ENCODE assay signal across 1 cellular context in genomic region chr3:9409981-9410849, GRCh38.
TF ChIP-seq lines count a peak whose summit lies in the region.

No MANE protein-coding gene starts in this region.

TF ChIP-seq in K562, 482 proteins besides CTCF, POLR2A, EP300 and RAD21 (continued from another document and continues in another):
- TF ChIP-seq E2F8 (IDR thresholded peaks at IDR 0.05; ENCODE audit: low read depth, partially characterized antibody) = no peak
- TF ChIP-seq DMBX1 (CRISPR knock-in tag; IDR thresholded peaks at IDR 0.05; ENCODE audit: borderline replicate concordance) = peak; percentile 35; the same call in 1 of the 2 replicates
- TF ChIP-seq BHLHE40 (IDR thresholded peaks at IDR 0.05; ENCODE audit: low read length) = 0 out of 2 replicates have a peak, but pooled peaks have one; percentile 52
- no peak for TF ChIP-seq ZNF143 (CRISPR knock-in tag; IDR thresholded peaks at IDR 0.05)
- TF ChIP-seq NR1H2 (CRISPR knock-in tag; IDR thresholded peaks at IDR 0.05) = no peak
- no peak for TF ChIP-seq GTF2B (IDR thresholded peaks at IDR 0.05; ENCODE audit: extremely low read depth, insufficient read length)
- no peak for TF ChIP-seq ZBTB11 (CRISPR knock-in tag; IDR thresholded peaks at IDR 0.05)
- TF ChIP-seq CXXC5 (CRISPR knock-in tag; IDR thresholded peaks at IDR 0.05) = peak; percentile 51
- TF ChIP-seq YBX1 (IDR thresholded peaks at IDR 0.05) = no peak
- TF ChIP-seq TFAM (CRISPR knock-in tag; conservative IDR thresholded peaks at IDR 0.05) = no peak
- no peak for TF ChIP-seq POLR2AphosphoS2 (IDR thresholded peaks at IDR 0.05; ENCODE audit: low read length)
- TF ChIP-seq ARID3A (IDR thresholded peaks at IDR 0.05; ENCODE audit: borderline replicate concordance, low read depth, low read length) = 0 out of 2 replicates have a peak, but pooled peaks have one; percentile 7
- no peak for TF ChIP-seq NR3C1 (CRISPR knock-in tag; IDR thresholded peaks at IDR 0.05)
- TF ChIP-seq HDAC8 (tag; IDR thresholded peaks at IDR 0.05) = no peak
- no peak for TF ChIP-seq ZBTB1 (CRISPR knock-in tag; IDR thresholded peaks at IDR 0.05; ENCODE audit: borderline replicate concordance, low read depth)
- no peak for TF ChIP-seq ZNF436 (CRISPR knock-in tag; IDR thresholded peaks at IDR 0.05)
- no peak for TF ChIP-seq FOXP1 (CRISPR knock-in tag; IDR thresholded peaks at IDR 0.05)
- TF ChIP-seq SOX6 (IDR thresholded peaks at IDR 0.05) = peak; percentile 82
- no peak for TF ChIP-seq ZNF830 (CRISPR knock-in tag; IDR thresholded peaks at IDR 0.05)
- no peak for TF ChIP-seq BACH1 (tag; IDR thresholded peaks at IDR 0.05)
- TF ChIP-seq BRF1 (IDR thresholded peaks at IDR 0.05; ENCODE audit: borderline replicate concordance, extremely low read depth, insufficient read length) = no peak
- 0 out of 2 replicates have a peak, but pooled peaks have one; percentile 8 for TF ChIP-seq ZNF780A (CRISPR knock-in tag; IDR thresholded peaks at IDR 0.05)
- no peak for TF ChIP-seq ZC3H8 (IDR thresholded peaks at IDR 0.05)
- no peak for TF ChIP-seq GABPB2 (CRISPR knock-in tag; conservative IDR thresholded peaks at IDR 0.05)
- TF ChIP-seq HNRNPH1 (optimal IDR thresholded peaks at IDR 0.05; ENCODE audit: low read depth, low read length) = no peak
- TF ChIP-seq ADNP (tag; IDR thresholded peaks at IDR 0.05) = no peak
- no peak for TF ChIP-seq SMARCB1 (IDR thresholded peaks at IDR 0.05; ENCODE audit: insufficient read length, low read depth)
- no peak for TF ChIP-seq ZNF140 (CRISPR knock-in tag; IDR thresholded peaks at IDR 0.05)
- TF ChIP-seq RFX5 (IDR thresholded peaks at IDR 0.05; ENCODE audit: low read depth, low read length) = no peak
- TF ChIP-seq DNMT1 (IDR thresholded peaks at IDR 0.05) = no peak
- no peak for TF ChIP-seq MNT (conservative IDR thresholded peaks at IDR 0.05)
- no peak for TF ChIP-seq IRF9 (tag; IDR thresholded peaks at IDR 0.05)
- TF ChIP-seq TBL1XR1 (IDR thresholded peaks at IDR 0.05; ENCODE audit: low read length in 2 of 2) = 0 out of 4 replicates have a peak, but pooled peaks of 1 of the 2 experiments have one; percentile 6
- no peak for TF ChIP-seq E2F3 (CRISPR knock-in tag; IDR thresholded peaks at IDR 0.05)
- no peak for TF ChIP-seq HDAC6 (IDR thresholded peaks at IDR 0.05; ENCODE audit: low read depth, low read length)
- TF ChIP-seq CBFB (CRISPR knock-in tag; IDR thresholded peaks at IDR 0.05) = no peak
- no peak for TF ChIP-seq ZKSCAN8 (CRISPR knock-in tag; IDR thresholded peaks at IDR 0.05)
- 0 out of 2 replicates have a peak, but pooled peaks have one; percentile 15 for TF ChIP-seq CBFA2T2 (conservative IDR thresholded peaks at IDR 0.05)
- peak; percentile 65 for TF ChIP-seq JUN (IDR thresholded peaks at IDR 0.05; ENCODE audit: borderline replicate concordance, low read depth, low read length)
- no peak for TF ChIP-seq JUN (CRISPR knock-in tag; IDR thresholded peaks at IDR 0.05; ENCODE audit: borderline replicate concordance)
- TF ChIP-seq TCF15 (CRISPR knock-in tag; IDR thresholded peaks at IDR 0.05) = no peak
- no peak for TF ChIP-seq ZBED1 (IDR thresholded peaks at IDR 0.05)
- TF ChIP-seq CEBPG (CRISPR knock-in tag; IDR thresholded peaks at IDR 0.05) = peak; percentile 68
- peak; percentile 37 to 90; a peak in 3 of 4 replicates for TF ChIP-seq CEBPG (tag; conservative IDR thresholded peaks at IDR 0.05 in 1 of 2, IDR thresholded peaks at IDR 0.05 in 1 of 2)
- no peak for TF ChIP-seq ARID3B (CRISPR knock-in tag; IDR thresholded peaks at IDR 0.05; ENCODE audit: borderline replicate concordance)
- peak; percentile 7; the same call in 1 of the 2 replicates for TF ChIP-seq EP400 (IDR thresholded peaks at IDR 0.05)
- peak; percentile 96 for TF ChIP-seq PRDM10 (IDR thresholded peaks at IDR 0.05; ENCODE audit: partially characterized antibody)
- no peak for TF ChIP-seq CHAMP1 (IDR thresholded peaks at IDR 0.05)
